31 cellular contexts compared by ENCODE assay signal in genomic region chr20:51734876-51735499, GRCh38.
"Had no signal": no experiment of that assay in that cellular context is flagged by ENCODE, and none has a peak within 500 bp of the region (broad histone marks: within the 10 kb centered on the region; RNA-seq: fewer than 3 reads in every experiment).

No MANE protein-coding gene starts in this region.

- H3K36me3 ChIP-seq: heart right ventricle, left ventricle myocardium inferior, neutrophil, ovary, prostate gland, sigmoid colon, upper lobe of right lung, WERI-Rb-1 had no signal

- ATAC-seq: activated CD4-positive, CD25-positive, alpha-beta regulatory T cell treated with anti-CD3 and anti-CD28 coated beads, Interleukin-2, amount 50 U/mL, for 24 hours; heart right ventricle; stimulated activated effector memory CD8-positive, alpha-beta T cell treated with anti-CD3 and anti-CD28 coated beads, Interleukin-12 subunit alpha, Interleukin-12 subunit beta, amount 100 ng/mL, for 72 hours had no signal

- H3K27ac Mint-ChIP-seq: activated CD4-positive, alpha-beta memory T cell treated with anti-CD3 and anti-CD28 coated beads for 36 hours; activated naive CD4-positive, alpha-beta T cell treated with anti-CD3 and anti-CD28 coated beads, Interleukin-2, amount 10 ng/mL, durations not matched to agents 7 days and 5 days; activated naive CD8-positive, alpha-beta T cell treated with anti-CD3 and anti-CD28 coated beads, Interleukin-2, amount 10 ng/mL, durations not matched to agents 7 days and 5 days; dendritic cell treated with granulocyte-macrophage colony-stimulating factor and Interleukin-4, amounts not matched to agents 40 ng/mL and 50 ng/mL, for 4 days; nephron; stimulated activated effector memory CD8-positive, alpha-beta T cell treated with anti-CD3 and anti-CD28 coated beads, Interleukin-12 subunit alpha, Interleukin-12 subunit beta, amount 100 ng/mL, for 72 hours; stimulated activated naive CD8-positive, alpha-beta T cell treated with anti-CD3 and anti-CD28 coated beads, Interleukin-15, Interleukin-2, amounts not matched to agents 100 ng/mL and 50 ng/mL, for 24 hours; T-helper 1 cell treated with Interleukin-12 subunit alpha and Interleukin-12 subunit beta and Interleukin-4 antibody, amounts not matched to agents 30 μg/mL and 1 μg/mL, for 36 hours had no signal

- H3K4me3 ChIP-seq: esophagus squamous epithelium, heart right ventricle, left ventricle myocardium inferior, lung, mucosa of descending colon, ovary, prostate gland, sigmoid colon, upper lobe of right lung had no signal

- H3K27me3 ChIP-seq: esophagus squamous epithelium, heart right ventricle, neutrophil, ovary, sigmoid colon, upper lobe of right lung had no signal

- H3K4me1 ChIP-seq: prostate gland had no signal

- H3K9me3 Mint-ChIP-seq: activated CD4-positive, alpha-beta memory T cell treated with anti-CD3 and anti-CD28 coated beads for 36 hours; activated naive CD4-positive, alpha-beta T cell treated with anti-CD3 and anti-CD28 coated beads, Interleukin-2, amount 10 ng/mL, durations not matched to agents 7 days and 5 days; activated naive CD8-positive, alpha-beta T cell treated with anti-CD3 and anti-CD28 coated beads, Interleukin-2, amount 10 ng/mL, durations not matched to agents 7 days and 5 days; dendritic cell treated with granulocyte-macrophage colony-stimulating factor and Interleukin-4, amounts not matched to agents 40 ng/mL and 50 ng/mL, for 4 days; nephron; stimulated activated effector memory CD8-positive, alpha-beta T cell treated with anti-CD3 and anti-CD28 coated beads, Interleukin-12 subunit alpha, Interleukin-12 subunit beta, amount 100 ng/mL, for 72 hours; stimulated activated naive CD8-positive, alpha-beta T cell treated with anti-CD3 and anti-CD28 coated beads, Interleukin-15, Interleukin-2, amounts not matched to agents 100 ng/mL and 50 ng/mL, for 24 hours; T-helper 1 cell treated with Interleukin-12 subunit alpha and Interleukin-12 subunit beta and Interleukin-4 antibody, amounts not matched to agents 30 μg/mL and 1 μg/mL, for 36 hours had no signal

- H3K9me3 ChIP-seq: esophagus squamous epithelium, heart right ventricle, left ventricle myocardium inferior, mucosa of descending colon, neutrophil, ovary, prostate gland, sigmoid colon, upper lobe of right lung had no signal

- H3K27me3 Mint-ChIP-seq: activated CD4-positive, alpha-beta memory T cell treated with anti-CD3 and anti-CD28 coated beads for 36 hours; dendritic cell treated with granulocyte-macrophage colony-stimulating factor and Interleukin-4, amounts not matched to agents 40 ng/mL and 50 ng/mL, for 4 days had no signal

- H3K4me1 Mint-ChIP-seq: activated naive CD4-positive, alpha-beta T cell treated with anti-CD3 and anti-CD28 coated beads, Interleukin-2, amount 10 ng/mL, durations not matched to agents 7 days and 5 days; activated naive CD8-positive, alpha-beta T cell treated with anti-CD3 and anti-CD28 coated beads, Interleukin-2, amount 10 ng/mL, durations not matched to agents 7 days and 5 days had no signal

- DNase-seq: activated CD4-positive, alpha-beta memory T cell treated with anti-CD3 and anti-CD28 coated beads for 36 hours; activated CD4-positive, alpha-beta T cell treated with anti-CD3 and anti-CD28 coated beads for 48 hours; activated CD8-positive, alpha-beta memory T cell treated with anti-CD3 and anti-CD28 coated beads, Interleukin-2, amount 50 U/mL, for 4 hours; activated gamma-delta T cell; activated naive CD4-positive, alpha-beta T cell treated with anti-CD3 and anti-CD28 coated beads, Interleukin-2, amount 10 ng/mL, durations not matched to agents 7 days and 5 days; activated naive CD8-positive, alpha-beta T cell treated with anti-CD3 and anti-CD28 coated beads, Interleukin-2, amount 10 ng/mL, durations not matched to agents 7 days and 5 days; activated T-cell treated with anti-CD3 and anti-CD28 coated beads, Interleukin-2, amount 50 U/mL, for 1 hour; effector CD4-positive, alpha-beta T cell; esophagus squamous epithelium; foreskin melanocyte; heart right ventricle; left ventricle myocardium inferior; mesendoderm; retina; sigmoid colon; stimulated activated CD4-positive, alpha-beta T cell treated with anti-CD3 and anti-CD28 coated beads, Interleukin-4, amount 100 ng/mL, for 24 hours; T-helper 9 cell; upper lobe of right lung; WERI-Rb-1 had no signal

- H3K27ac ChIP-seq: epithelial cell of prostate, esophagus squamous epithelium, heart right ventricle, left ventricle myocardium inferior, neutrophil, ovary, sigmoid colon, upper lobe of right lung, WERI-Rb-1 had no signal

- H3K4me3 Mint-ChIP-seq: activated CD4-positive, alpha-beta memory T cell treated with anti-CD3 and anti-CD28 coated beads for 36 hours; activated naive CD4-positive, alpha-beta T cell treated with anti-CD3 and anti-CD28 coated beads, Interleukin-2, amount 10 ng/mL, durations not matched to agents 7 days and 5 days; activated naive CD8-positive, alpha-beta T cell treated with anti-CD3 and anti-CD28 coated beads, Interleukin-2, amount 10 ng/mL, durations not matched to agents 7 days and 5 days; dendritic cell treated with granulocyte-macrophage colony-stimulating factor and Interleukin-4, amounts not matched to agents 40 ng/mL and 50 ng/mL, for 4 days; nephron; stimulated activated effector memory CD8-positive, alpha-beta T cell treated with anti-CD3 and anti-CD28 coated beads, Interleukin-12 subunit alpha, Interleukin-12 subunit beta, amount 100 ng/mL, for 72 hours; stimulated activated naive CD8-positive, alpha-beta T cell treated with anti-CD3 and anti-CD28 coated beads, Interleukin-15, Interleukin-2, amounts not matched to agents 100 ng/mL and 50 ng/mL, for 24 hours; T-helper 1 cell treated with Interleukin-12 subunit alpha and Interleukin-12 subunit beta and Interleukin-4 antibody, amounts not matched to agents 30 μg/mL and 1 μg/mL, for 36 hours had no signal

- H3K36me3 Mint-ChIP-seq: activated CD4-positive, alpha-beta memory T cell treated with anti-CD3 and anti-CD28 coated beads for 36 hours; activated naive CD4-positive, alpha-beta T cell treated with anti-CD3 and anti-CD28 coated beads, Interleukin-2, amount 10 ng/mL, durations not matched to agents 7 days and 5 days; activated naive CD8-positive, alpha-beta T cell treated with anti-CD3 and anti-CD28 coated beads, Interleukin-2, amount 10 ng/mL, durations not matched to agents 7 days and 5 days had no signal
